In the genomic region with DNA sequence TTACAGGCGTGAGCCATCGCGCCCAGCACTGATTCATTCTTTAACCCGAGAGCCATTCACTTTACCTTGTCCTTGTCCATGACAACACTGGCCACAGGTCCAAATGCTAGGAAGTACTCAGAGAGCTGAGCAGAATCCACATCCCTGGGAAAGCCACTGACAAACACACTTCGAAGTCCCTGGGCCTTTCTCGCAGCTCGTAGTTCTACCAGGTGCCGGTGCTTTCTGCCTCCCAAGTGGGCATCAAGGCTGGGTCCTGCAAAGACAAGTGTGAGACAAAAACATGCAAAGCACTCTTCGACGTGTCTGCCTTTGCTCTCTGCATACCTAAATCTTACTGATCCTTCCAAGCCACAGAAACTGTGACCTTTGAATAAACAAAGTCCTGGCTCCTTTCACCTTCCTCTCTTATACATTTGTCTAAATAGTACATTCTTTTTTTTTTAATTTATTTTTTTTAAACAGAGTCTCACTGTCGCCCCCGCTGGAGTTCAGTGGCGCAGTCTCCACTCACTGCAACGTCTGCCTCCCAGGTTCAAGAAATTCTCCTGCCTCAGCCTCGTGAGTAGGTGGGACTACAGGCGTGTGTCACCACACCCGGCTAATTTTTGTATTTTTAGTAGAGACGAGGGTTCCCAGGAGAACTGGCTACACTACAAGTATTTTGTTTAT, we compare ENCODE assay signal across 8 cellular contexts. TPM values are rescaled to one million over a fixed set of nuclear protein-coding genes. Genes with fewer than 3 reads are reported as not detected.
DNase-seq lines count a peak whose midpoint lies in the region; ATAC-seq, FAIRE-seq and TF ChIP-seq lines count a peak whose summit lies in the region.

No MANE protein-coding gene starts in this region.

- 0 out of 2 replicates have a peak overlapping the region, but pooled peaks have one; percentile 23 for H3K4me2 ChIP-seq in HepG2 (ENCODE audit: low read depth, low read length)

- no peak overlapping the region for H3K4me3 ChIP-seq in HepG2 (replicated peaks in 1 of 3; ENCODE audit: insufficient read depth in 1 of 3, low read depth in 2 of 3, low read length in 3 of 3)

- TF ChIP-seq RAD21 in HepG2 (CRISPR knock-in tag; IDR thresholded peaks at IDR 0.05), result no peak

- no peak overlapping the region for H3K4me3 Mint-ChIP-seq in activated CD4-positive, alpha-beta memory T cell treated with anti-CD3 and anti-CD28 coated beads, Interleukin-2, amount 10 ng/mL, durations not matched to agents 7 days and 5 days

- TF ChIP-seq EP300 in HepG2 (IDR thresholded peaks at IDR 0.05; ENCODE audit: low read depth in 2 of 2, low read length in 2 of 2) (no peak), HepG2 (CRISPR knock-in tag; IDR thresholded peaks at IDR 0.05; ENCODE audit: borderline replicate concordance) (no peak)

- in situ Hi-C loops in GM13977 (cut with MboI; ENCODE audit: low pct_unique_long_range_greater_than_20kb, low sequenced_read_pairs, unreplicated experiment) (no loop called here), HepG2 (cut with HindIII; ENCODE audit: extremely low pct_ligation_motif_present, low pct_unique_long_range_greater_than_20kb) (no loop called here)

- no TSS peak for BruUV-seq in HepG2 (replicated peaks; lab: Mats Ljungman, UMichigan)

- H3K27ac Mint-ChIP-seq in activated CD4-positive, alpha-beta memory T cell treated with anti-CD3 and anti-CD28 coated beads, Interleukin-2, amount 10 ng/mL, durations not matched to agents 7 days and 5 days, result peak overlapping the region; percentile 58

- H3K79me2 ChIP-seq in HepG2 (ENCODE audit: insufficient read depth, low read length), result peaks cover 18% of the 10 kb centered on the region

- WGBS in HepG2 (ENCODE audit: low lambda C conversion rate), result 71% methylated on average over 18 of the region's 18 CpGs

- intact Hi-C loops in HepG2 (cut with micrococcal nuclease; ENCODE audit: unreplicated experiment), result no loop called here

- ATAC-seq in HepG2, result no peak
- ATAC-seq in HG02798 (IDR thresholded peaks at IDR 0.05; ENCODE audit: poor library complexity, unreplicated experiment), result no peak

- DNase-seq in GM13977 (ENCODE audit: low spot score) (no peak), HepG2 (ENCODE audit: low spot score) (no peak), NCI-H1436 (lab: John Stamatoyannopoulos, UW) (no peak), cerebellum (ENCODE audit: low spot score) (no peak)
- peak; percentile 33 for DNase-seq in activated CD4-positive, alpha-beta memory T cell treated with anti-CD3 and anti-CD28 coated beads, Interleukin-2, amount 10 ng/mL, durations not matched to agents 7 days and 5 days
- DNase-seq in central memory CD4-positive, alpha-beta T cell, result no peak

- FAIRE-seq in HepG2 (lab: Jason Lieb, UNC), result no peak

- peaks cover 47% of the 10 kb centered on the region for H3K4me1 Mint-ChIP-seq in activated CD4-positive, alpha-beta memory T cell treated with anti-CD3 and anti-CD28 coated beads, Interleukin-2, amount 10 ng/mL, durations not matched to agents 7 days and 5 days

- no peaks in the 10 kb centered on the region for H3K9me3 ChIP-seq in HepG2 (ENCODE audit: low read length)

- H3K27ac ChIP-seq in C4-2B (peak overlapping the region; percentile 54), HepG2 (ENCODE audit: extremely low read length, insufficient read depth, low read length) (peak overlapping the region; percentile 76)

- peaks cover 51% of the 10 kb centered on the region for H3K4me1 ChIP-seq in HepG2 (ENCODE audit: insufficient read depth, low read length)

- CTCF ChIA-PET in activated CD4-positive, alpha-beta memory T cell treated with anti-CD3 and anti-CD28 coated beads, Interleukin-2, amount 10 ng/mL, durations not matched to agents 7 days and 5 days (lab: Charles Lee), result interaction anchor here (0.9 to 1.5 kb wide), 2 partner anchors 164 to 194 kb away, joined by 4 read pairs; no protein-coding TSS in a partner anchor
- CTCF ChIA-PET in HepG2 (lab: Yijun Ruan, JAX; ENCODE audit: low intra/inter-chr PET ratio, low total read pairs), result interaction anchor here (1.0 to 1.4 kb wide), 2 partner anchors 24 to 29 kb away, joined by 3 read pairs; partner anchors contain the start of gene ROM1

- peaks cover 9% of the 10 kb centered on the region in 2 experiments; a peak in 4 of 5 replicates for H3K36me3 ChIP-seq in HepG2 (replicated peaks in 1 of 2; ENCODE audit: control insufficient read depth in 1 of 2, insufficient read depth in 2 of 2, low read length in 2 of 2)

- H3K27me3 Mint-ChIP-seq in activated CD4-positive, alpha-beta memory T cell treated with anti-CD3 and anti-CD28 coated beads, Interleukin-2, amount 10 ng/mL, durations not matched to agents 7 days and 5 days, result no peaks in the 10 kb centered on the region

- H2AFZ ChIP-seq in HepG2 (ENCODE audit: low read length), result no peak overlapping the region

- peaks cover 42% of the 10 kb centered on the region for H3K36me3 Mint-ChIP-seq in activated CD4-positive, alpha-beta memory T cell treated with anti-CD3 and anti-CD28 coated beads, Interleukin-2, amount 10 ng/mL, durations not matched to agents 7 days and 5 days (ENCODE audit: low read depth)

- H3K9ac ChIP-seq in HepG2 (ENCODE audit: insufficient read depth, low read depth, low read length), result no peak overlapping the region

- H3K9me3 Mint-ChIP-seq in activated CD4-positive, alpha-beta memory T cell treated with anti-CD3 and anti-CD28 coated beads, Interleukin-2, amount 10 ng/mL, durations not matched to agents 7 days and 5 days, result no peaks in the 10 kb centered on the region

- no peaks in the 10 kb centered on the region; a peak in 1 of 5 replicates for H3K27me3 ChIP-seq in HepG2 (ENCODE audit: control insufficient read depth in 1 of 2, insufficient read depth in 2 of 2, low read length in 2 of 2)

- TF ChIP-seq CTCF in C4-2B (conservative IDR thresholded peaks at IDR 0.05) (no peak; the same call in 1 of the 2 replicates), GM13977 (IDR thresholded peaks at IDR 0.05; ENCODE audit: extremely low read depth, insufficient read depth, missing control alignments) (peak; percentile 42), HepG2 (CRISPR knock-in tag; IDR thresholded peaks at IDR 0.05) (peak; percentile 24; the same call in 1 of the 2 replicates)

- TF ChIP-seq POLR2A in HepG2 (IDR thresholded peaks at IDR 0.05; ENCODE audit: insufficient read depth in 1 of 2, low read depth in 2 of 2, low read length in 2 of 2), result no peak

- POLR2A ChIA-PET in activated CD4-positive, alpha-beta memory T cell treated with anti-CD3 and anti-CD28 coated beads, Interleukin-2, amount 10 ng/mL, durations not matched to agents 7 days and 5 days (lab: Charles Lee), result interaction anchor here (1.1 to 6.4 kb wide), 6 partner anchors 11 to 252 kb away, joined by 3 to 116 read pairs (median 8); partner anchors contain the start of genes EEF1G, EML3, MTA2 and ROM1
- POLR2A ChIA-PET in HepG2 (lab: Yijun Ruan, JAX), result interaction anchor here (0.8 to 4.4 kb wide), 10 partner anchors 10 to 252 kb away, joined by 3 to 160 read pairs (median 8); partner anchors contain the start of genes C11orf98, CSKMT, EEF1G and GANAB

- no peaks in the 10 kb centered on the region for H4K20me1 ChIP-seq in HepG2 (ENCODE audit: insufficient read depth, low read length)

RNA-seq across cellular contexts. Expression of gene TUT1, which starts 2.2 kb away (rescaled TPM):
- total RNA-seq in activated CD4-positive, alpha-beta memory T cell treated with anti-CD3 and anti-CD28 coated beads, Interleukin-2, amount 10 ng/mL, durations not matched to agents 7 days and 5 days, result 10 to 100 TPM; 23.7 to 25.2 TPM
- 8.5 and 9.7 TPM in 2 replicates for total RNA-seq in HepG2 (2016; rRNA removed; fragmentation: Illumina TruSeq; extraction: Trizol)
- total RNA-seq in HepG2 (2016; cell fraction: cytosol; rRNA removed; fragmentation: Illumina TruSeq; extraction: Trizol; ENCODE audit: low read depth), result 2.2 and 4.6 TPM in 2 replicates
- 6.9 and 10.1 TPM in 2 replicates for total RNA-seq in HepG2 (2016; cell fraction: insoluble cytoplasmic fraction; rRNA removed; fragmentation: Illumina TruSeq; extraction: Trizol)
- 3.7 and 6.0 TPM in 2 replicates for total RNA-seq in HepG2 (2016; cell fraction: membrane; rRNA removed; fragmentation: Illumina TruSeq; extraction: Trizol)
- 8.1 and 9.3 TPM in 2 replicates for total RNA-seq in HepG2 (2016; cell fraction: nucleus; rRNA removed; fragmentation: Illumina TruSeq; extraction: Trizol)
- 14.3 and 17.5 TPM in 2 replicates for polyA plus RNA-seq in HepG2 (2011; rRNA removed)
- 6.3 and 8.4 TPM in 2 replicates for polyA plus RNA-seq in HepG2 (2011; cell fraction: cytosol; rRNA removed)
- 43.5 and 52.1 TPM in 2 replicates for polyA plus RNA-seq in HepG2 (2011; cell fraction: nucleus; rRNA removed)
- polyA plus RNA-seq in HepG2 (2012), result 13.1 and 14.1 TPM in 2 replicates
- polyA plus RNA-seq in HepG2 (2016; cell fraction: cytosol; fragmentation: Illumina TruSeq; extraction: Trizol; ENCODE audit: low read depth), result 2.4 and 2.7 TPM in 2 replicates
- 7.0 and 9.3 TPM in 2 replicates for polyA plus RNA-seq in HepG2 (2016; cell fraction: insoluble cytoplasmic fraction; fragmentation: Illumina TruSeq; extraction: Trizol; ENCODE audit: low read depth)
- 3.7 and 4.0 TPM in 2 replicates for polyA plus RNA-seq in HepG2 (2016; cell fraction: membrane; fragmentation: Illumina TruSeq; extraction: Trizol; ENCODE audit: low read depth)
- 25.7 TPM in 2 replicates for polyA plus RNA-seq in HepG2 (2016; cell fraction: nucleus; fragmentation: Illumina TruSeq; extraction: Trizol; ENCODE audit: insufficient read depth, low read depth)
- polyA minus RNA-seq in HepG2 (2011; rRNA and poly(A)+ RNA removed; ENCODE audit: low replicate concordance), result 12.6 and 15.7 TPM in 2 replicates
- 4.7 and 8.8 TPM in 2 replicates for polyA minus RNA-seq in HepG2 (2011; cell fraction: cytosol; rRNA and poly(A)+ RNA removed)
- 3.9 and 9.4 TPM in 2 replicates for polyA minus RNA-seq in HepG2 (2011; cell fraction: nucleus; rRNA and poly(A)+ RNA removed)
- 6.3 TPM for total RNA-seq in cerebellum

RNA-seq across cellular contexts. Expression of gene MTA2, which starts 12.6 kb away (rescaled TPM):
- 100 to 1,000 TPM; 226 TPM for total RNA-seq in activated CD4-positive, alpha-beta memory T cell treated with anti-CD3 and anti-CD28 coated beads, Interleukin-2, amount 10 ng/mL, durations not matched to agents 7 days and 5 days
- total RNA-seq in HepG2 (2016; rRNA removed; fragmentation: Illumina TruSeq; extraction: Trizol) (58.1 and 70.0 TPM in 2 replicates), cerebellum (72.5 TPM)
- total RNA-seq in HepG2 (2016; cell fraction: cytosol; rRNA removed; fragmentation: Illumina TruSeq; extraction: Trizol; ENCODE audit: low read depth), result 7.1 and 9.5 TPM in 2 replicates
- 50.7 and 71.8 TPM in 2 replicates for total RNA-seq in HepG2 (2016; cell fraction: insoluble cytoplasmic fraction; rRNA removed; fragmentation: Illumina TruSeq; extraction: Trizol)
- total RNA-seq in HepG2 (2016; cell fraction: membrane; rRNA removed; fragmentation: Illumina TruSeq; extraction: Trizol), result 25.5 and 28.8 TPM in 2 replicates
- 47.0 and 57.9 TPM in 2 replicates for total RNA-seq in HepG2 (2016; cell fraction: nucleus; rRNA removed; fragmentation: Illumina TruSeq; extraction: Trizol)
- polyA plus RNA-seq in HepG2 (2011; rRNA removed), result 14.0 and 16.8 TPM in 2 replicates
- polyA plus RNA-seq in HepG2 (2011; cell fraction: cytosol; rRNA removed), result 9.2 and 10.6 TPM in 2 replicates
- polyA plus RNA-seq in HepG2 (2011; cell fraction: nucleus; rRNA removed), result 53.6 and 67.6 TPM in 2 replicates
- 30.7 and 30.9 TPM in 2 replicates for polyA plus RNA-seq in HepG2 (2012)
- 4.0 and 4.5 TPM in 2 replicates for polyA plus RNA-seq in HepG2 (2016; cell fraction: cytosol; fragmentation: Illumina TruSeq; extraction: Trizol; ENCODE audit: low read depth)
- polyA plus RNA-seq in HepG2 (2016; cell fraction: insoluble cytoplasmic fraction; fragmentation: Illumina TruSeq; extraction: Trizol; ENCODE audit: low read depth), result 47.2 and 53.8 TPM in 2 replicates
- 12.6 and 14.0 TPM in 2 replicates for polyA plus RNA-seq in HepG2 (2016; cell fraction: membrane; fragmentation: Illumina TruSeq; extraction: Trizol; ENCODE audit: low read depth)
- 121 and 126 TPM in 2 replicates for polyA plus RNA-seq in HepG2 (2016; cell fraction: nucleus; fragmentation: Illumina TruSeq; extraction: Trizol; ENCODE audit: insufficient read depth, low read depth)
- 21.5 and 102 TPM in 2 replicates for polyA minus RNA-seq in HepG2 (2011; rRNA and poly(A)+ RNA removed; ENCODE audit: low replicate concordance)
- 11.9 and 14.7 TPM in 2 replicates for polyA minus RNA-seq in HepG2 (2011; cell fraction: cytosol; rRNA and poly(A)+ RNA removed)
- 37.2 and 50.7 TPM in 2 replicates for polyA minus RNA-seq in HepG2 (2011; cell fraction: nucleus; rRNA and poly(A)+ RNA removed)

RNA-seq across cellular contexts. Expression of gene EEF1G, which starts 15.4 kb away (rescaled TPM):
- 100 to 1,000 TPM; 991 to 999 TPM for total RNA-seq in activated CD4-positive, alpha-beta memory T cell treated with anti-CD3 and anti-CD28 coated beads, Interleukin-2, amount 10 ng/mL, durations not matched to agents 7 days and 5 days
- 1,787 and 2,092 TPM in 2 replicates for total RNA-seq in HepG2 (2016; rRNA removed; fragmentation: Illumina TruSeq; extraction: Trizol)
- total RNA-seq in HepG2 (2016; cell fraction: cytosol; rRNA removed; fragmentation: Illumina TruSeq; extraction: Trizol; ENCODE audit: low read depth), result 2,019 and 2,497 TPM in 2 replicates
- 1,856 and 2,038 TPM in 2 replicates for total RNA-seq in HepG2 (2016; cell fraction: insoluble cytoplasmic fraction; rRNA removed; fragmentation: Illumina TruSeq; extraction: Trizol)
- 4,333 and 4,899 TPM in 2 replicates for total RNA-seq in HepG2 (2016; cell fraction: membrane; rRNA removed; fragmentation: Illumina TruSeq; extraction: Trizol)
- 776 and 846 TPM in 2 replicates for total RNA-seq in HepG2 (2016; cell fraction: nucleus; rRNA removed; fragmentation: Illumina TruSeq; extraction: Trizol)
- polyA plus RNA-seq in HepG2 (2011; rRNA removed), result 1,819 and 2,144 TPM in 2 replicates
- polyA plus RNA-seq in HepG2 (2011; cell fraction: cytosol; rRNA removed), result 2,392 and 2,528 TPM in 2 replicates
- polyA plus RNA-seq in HepG2 (2011; cell fraction: nucleus; rRNA removed), result 525 and 588 TPM in 2 replicates
- 1,720 and 1,805 TPM in 2 replicates for polyA plus RNA-seq in HepG2 (2012)
- polyA plus RNA-seq in HepG2 (2016; cell fraction: cytosol; fragmentation: Illumina TruSeq; extraction: Trizol; ENCODE audit: low read depth), result 2,631 and 2,980 TPM in 2 replicates
- polyA plus RNA-seq in HepG2 (2016; cell fraction: insoluble cytoplasmic fraction; fragmentation: Illumina TruSeq; extraction: Trizol; ENCODE audit: low read depth), result 2,163 and 2,164 TPM in 2 replicates
- 4,391 and 4,816 TPM in 2 replicates for polyA plus RNA-seq in HepG2 (2016; cell fraction: membrane; fragmentation: Illumina TruSeq; extraction: Trizol; ENCODE audit: low read depth)
- polyA plus RNA-seq in HepG2 (2016; cell fraction: nucleus; fragmentation: Illumina TruSeq; extraction: Trizol; ENCODE audit: insufficient read depth, low read depth), result 1,221 and 1,290 TPM in 2 replicates
- polyA minus RNA-seq in HepG2 (2011; rRNA and poly(A)+ RNA removed; ENCODE audit: low replicate concordance), result 1,467 and 2,851 TPM in 2 replicates
- 835 and 903 TPM in 2 replicates for polyA minus RNA-seq in HepG2 (2011; cell fraction: cytosol; rRNA and poly(A)+ RNA removed)
- polyA minus RNA-seq in HepG2 (2011; cell fraction: nucleus; rRNA and poly(A)+ RNA removed), result 177 and 251 TPM in 2 replicates
- total RNA-seq in cerebellum, result 784 TPM

RNA-seq across cellular contexts. Expression of gene EML3, which starts 23.5 kb away (rescaled TPM):
- total RNA-seq in activated CD4-positive, alpha-beta memory T cell treated with anti-CD3 and anti-CD28 coated beads, Interleukin-2, amount 10 ng/mL, durations not matched to agents 7 days and 5 days, result 100 to 1,000 TPM; 121 to 122 TPM
- total RNA-seq in HepG2 (2016; rRNA removed; fragmentation: Illumina TruSeq; extraction: Trizol) (4.6 and 10.6 TPM in 2 replicates), cerebellum (5.6 TPM)
- total RNA-seq in HepG2 (2016; cell fraction: cytosol; rRNA removed; fragmentation: Illumina TruSeq; extraction: Trizol; ENCODE audit: low read depth), result 5.0 and 5.5 TPM in 2 replicates
- 4.2 and 9.0 TPM in 2 replicates for total RNA-seq in HepG2 (2016; cell fraction: insoluble cytoplasmic fraction; rRNA removed; fragmentation: Illumina TruSeq; extraction: Trizol)
- 4.8 and 7.0 TPM in 2 replicates for total RNA-seq in HepG2 (2016; cell fraction: membrane; rRNA removed; fragmentation: Illumina TruSeq; extraction: Trizol)
- total RNA-seq in HepG2 (2016; cell fraction: nucleus; rRNA removed; fragmentation: Illumina TruSeq; extraction: Trizol), result 9.2 and 9.5 TPM in 2 replicates
- polyA plus RNA-seq in HepG2 (2011; rRNA removed), result 12.3 and 16.6 TPM in 2 replicates
- 7.8 and 7.9 TPM in 2 replicates for polyA plus RNA-seq in HepG2 (2011; cell fraction: cytosol; rRNA removed)
- 105 and 119 TPM in 2 replicates for polyA plus RNA-seq in HepG2 (2011; cell fraction: nucleus; rRNA removed)
- polyA plus RNA-seq in HepG2 (2012), result 14.9 and 16.7 TPM in 2 replicates
- polyA plus RNA-seq in HepG2 (2016; cell fraction: cytosol; fragmentation: Illumina TruSeq; extraction: Trizol; ENCODE audit: low read depth), result 1.3 and 2.0 TPM in 2 replicates
- 6.5 and 7.1 TPM in 2 replicates for polyA plus RNA-seq in HepG2 (2016; cell fraction: insoluble cytoplasmic fraction; fragmentation: Illumina TruSeq; extraction: Trizol; ENCODE audit: low read depth)
- polyA plus RNA-seq in HepG2 (2016; cell fraction: membrane; fragmentation: Illumina TruSeq; extraction: Trizol; ENCODE audit: low read depth), result 2.2 and 2.5 TPM in 2 replicates
- polyA plus RNA-seq in HepG2 (2016; cell fraction: nucleus; fragmentation: Illumina TruSeq; extraction: Trizol; ENCODE audit: insufficient read depth, low read depth), result 33.3 and 38.2 TPM in 2 replicates
- polyA minus RNA-seq in HepG2 (2011; rRNA and poly(A)+ RNA removed; ENCODE audit: low replicate concordance), result 14.6 and 43.9 TPM in 2 replicates
- 3.8 and 6.3 TPM in 2 replicates for polyA minus RNA-seq in HepG2 (2011; cell fraction: cytosol; rRNA and poly(A)+ RNA removed)
- 11.2 and 14.0 TPM in 2 replicates for polyA minus RNA-seq in HepG2 (2011; cell fraction: nucleus; rRNA and poly(A)+ RNA removed)

RNA-seq across cellular contexts. Expression of gene ROM1, which starts 24.0 kb away (rescaled TPM):
- 1 to 10 TPM; 1.6 to 2.2 TPM for total RNA-seq in activated CD4-positive, alpha-beta memory T cell treated with anti-CD3 and anti-CD28 coated beads, Interleukin-2, amount 10 ng/mL, durations not matched to agents 7 days and 5 days
- total RNA-seq in HepG2 (2016; rRNA removed; fragmentation: Illumina TruSeq; extraction: Trizol), result 1.8 and 2.4 TPM in 2 replicates
- total RNA-seq in HepG2 (2016; cell fraction: cytosol; rRNA removed; fragmentation: Illumina TruSeq; extraction: Trizol; ENCODE audit: low read depth), result 2.8 and 4.2 TPM in 2 replicates
- total RNA-seq in HepG2 (2016; cell fraction: insoluble cytoplasmic fraction; rRNA removed; fragmentation: Illumina TruSeq; extraction: Trizol), result 2.9 and 3.2 TPM in 2 replicates
- total RNA-seq in HepG2 (2016; cell fraction: membrane; rRNA removed; fragmentation: Illumina TruSeq; extraction: Trizol), result 2.5 and 3.7 TPM in 2 replicates
- total RNA-seq in HepG2 (2016; cell fraction: nucleus; rRNA removed; fragmentation: Illumina TruSeq; extraction: Trizol), result 1.0 and 2.0 TPM in 2 replicates
- polyA plus RNA-seq in HepG2 (2011; rRNA removed), result 1.2 and 1.6 TPM in 2 replicates
- 1.3 and 1.4 TPM in 2 replicates for polyA plus RNA-seq in HepG2 (2011; cell fraction: cytosol; rRNA removed)
- 1.5 and 1.6 TPM in 2 replicates for polyA plus RNA-seq in HepG2 (2011; cell fraction: nucleus; rRNA removed)
- polyA plus RNA-seq in HepG2 (2012), result 1.0 and 1.8 TPM in 2 replicates
- 3.0 and 3.4 TPM in 2 replicates for polyA plus RNA-seq in HepG2 (2016; cell fraction: cytosol; fragmentation: Illumina TruSeq; extraction: Trizol; ENCODE audit: low read depth)
- polyA plus RNA-seq in HepG2 (2016; cell fraction: insoluble cytoplasmic fraction; fragmentation: Illumina TruSeq; extraction: Trizol; ENCODE audit: low read depth), result 1.7 and 1.9 TPM in 2 replicates
- 4.9 and 5.0 TPM in 2 replicates for polyA plus RNA-seq in HepG2 (2016; cell fraction: membrane; fragmentation: Illumina TruSeq; extraction: Trizol; ENCODE audit: low read depth)
- polyA plus RNA-seq in HepG2 (2016; cell fraction: nucleus; fragmentation: Illumina TruSeq; extraction: Trizol; ENCODE audit: insufficient read depth, low read depth), result 1.8 and 3.1 TPM in 2 replicates
- 0.92 and 3.5 TPM in 2 replicates for polyA minus RNA-seq in HepG2 (2011; rRNA and poly(A)+ RNA removed; ENCODE audit: low replicate concordance)
- polyA minus RNA-seq in HepG2 (2011; cell fraction: cytosol; rRNA and poly(A)+ RNA removed), result not detected in 2 replicates
- 0.39 TPM in 1 of 2 replicates, not detected in the other for polyA minus RNA-seq in HepG2 (2011; cell fraction: nucleus; rRNA and poly(A)+ RNA removed)
- total RNA-seq in cerebellum, result 0.64 TPM
